25 cellular contexts compared by ENCODE assay signal in the genomic region with DNA sequence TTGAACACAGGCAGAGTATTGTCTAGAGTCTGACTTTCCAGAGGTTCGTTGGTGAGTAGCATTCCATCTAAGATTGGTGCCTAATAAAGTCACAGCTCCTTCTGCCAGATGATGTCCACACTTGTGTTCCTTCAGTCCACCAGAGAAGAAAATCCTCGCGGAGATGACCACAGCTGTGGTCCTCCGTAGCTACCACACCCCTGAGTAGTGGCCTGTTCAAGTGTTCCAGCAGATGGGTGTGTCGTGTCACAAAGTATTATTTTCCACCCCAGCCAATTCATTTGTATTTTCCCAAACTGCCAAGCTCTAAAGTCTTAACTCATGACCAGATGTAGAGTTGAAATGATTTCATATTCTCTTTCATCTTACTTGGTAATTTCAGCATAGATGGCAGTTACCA.
"Had no signal": no experiment of that assay in that cellular context is flagged by ENCODE, and none has a peak within 500 bp of the region (broad histone marks: within the 10 kb centered on the region; RNA-seq: fewer than 3 reads in every experiment).

No MANE protein-coding gene starts in this region.

- H3K27me3 ChIP-seq: dorsolateral prefrontal cortex, esophagus muscularis mucosa, heart left ventricle, hepatocyte had no signal

- ATAC-seq: left colon; left lobe of liver; lower lobe of right lung; mucosa of descending colon; naive thymus-derived CD4-positive, alpha-beta T cell had no signal

- DNase-seq: dermis blood vessel endothelial cell; dorsolateral prefrontal cortex; effector CD4-positive, alpha-beta T cell; effector memory CD4-positive, alpha-beta T cell; foreskin fibroblast; foreskin melanocyte; heart left ventricle; hypothalamus; immature natural killer cell; islet precursor cell; kidney; kidney glomerular epithelial cell; left colon; left ventricle myocardium inferior; lower lobe of right lung; mesenchymal stem cell; mucosa of descending colon; naive thymus-derived CD4-positive, alpha-beta T cell had no signal

- H3K36me3 ChIP-seq: esophagus muscularis mucosa, heart left ventricle, left ventricle myocardium inferior, lower lobe of right lung had no signal

- H2AFZ ChIP-seq: hepatocyte had no signal

- H3K4me1 ChIP-seq: lower lobe of right lung had no signal

- H3K9me3 Mint-ChIP-seq: immature natural killer cell, mesothelial cell of epicardium had no signal

- H3K4me3 ChIP-seq: coronary artery, dorsolateral prefrontal cortex, esophagus muscularis mucosa, heart left ventricle, hepatocyte, left ventricle myocardium inferior, lower lobe of right lung, mucosa of descending colon had no signal

- H3K4me1 Mint-ChIP-seq: naive thymus-derived CD4-positive, alpha-beta T cell had no signal

- H3K79me2 ChIP-seq: hepatocyte had no signal

- H3K4me3 Mint-ChIP-seq: mesothelial cell of epicardium; naive thymus-derived CD4-positive, alpha-beta T cell had no signal

- H3K4me2 ChIP-seq: hepatocyte had no signal

- H3K27ac Mint-ChIP-seq: naive thymus-derived CD4-positive, alpha-beta T cell had no signal

- FAIRE-seq: colon, endothelial cell of umbilical vein, kidney had no signal

- H3K27ac ChIP-seq: coronary artery, dorsolateral prefrontal cortex, esophagus muscularis mucosa, heart left ventricle, hepatocyte, left ventricle myocardium inferior, lower lobe of right lung had no signal

- H3K27me3 Mint-ChIP-seq: naive thymus-derived CD4-positive, alpha-beta T cell had no signal

- H3K9me3 ChIP-seq: esophagus muscularis mucosa, heart left ventricle, left ventricle myocardium inferior, lower lobe of right lung, mucosa of descending colon had no signal
